8 cellular contexts compared by ENCODE assay signal in genomic region chr21:39388811-39389155, GRCh38. TPM values are rescaled to one million over a fixed set of nuclear protein-coding genes. Genes with fewer than 3 reads are reported as not detected.
DNase-seq lines count a peak whose midpoint lies in the region; ATAC-seq and TF ChIP-seq lines count a peak whose summit lies in the region.

No MANE protein-coding gene starts in this region.

- H3K4me3 Mint-ChIP-seq in CD8-positive, alpha-beta T cell, result peak overlapping the region; percentile 88
- peak overlapping the region; percentile 87 for H3K4me3 Mint-ChIP-seq in activated naive CD8-positive, alpha-beta T cell
- H3K4me3 Mint-ChIP-seq in natural killer cell, result peak overlapping the region; percentile 92

- POLR2A ChIA-PET in CD8-positive, alpha-beta T cell (lab: Charles Lee), result interaction anchor here (1.2 kb wide), 1 partner anchor 89 kb away, joined by 3 read pairs; no protein-coding TSS in a partner anchor

- H3K27ac Mint-ChIP-seq in CD8-positive, alpha-beta T cell, result no peak overlapping the region
- no peak overlapping the region for H3K27ac Mint-ChIP-seq in activated naive CD8-positive, alpha-beta T cell
- peak overlapping the region; percentile 75 to 81 for H3K27ac Mint-ChIP-seq in natural killer cell

- no peak for TF ChIP-seq CTCF in CD8-positive, alpha-beta T cell (IDR thresholded peaks at IDR 0.05)
- TF ChIP-seq CTCF in HFF-Myc (IDR thresholded peaks at IDR 0.05; ENCODE audit: low read depth, low read length, missing control alignments), result no peak
- peak; percentile 46 for TF ChIP-seq CTCF in natural killer cell (IDR thresholded peaks at IDR 0.05)
- TF ChIP-seq CTCF in WERI-Rb-1 (IDR thresholded peaks at IDR 0.05; ENCODE audit: low read depth, low read length), result no peak

- no peaks in the 10 kb centered on the region for H3K9me3 ChIP-seq in CD8-positive, alpha-beta T cell (ENCODE audit: low read length)
- no peaks in the 10 kb centered on the region for H3K9me3 ChIP-seq in WERI-Rb-1 (ENCODE audit: severe bottlenecking)

- intact Hi-C loops in CD8-positive, alpha-beta T cell (cut with DNase I, micrococcal nuclease), result loop anchor here (1.0 to 10.0 kb wide), 12 partner anchors 8 to 654 kb away; partner anchors contain the start of genes LCA5L (in 2 of the 2), PSMG1 (in 2 of the 2) and ETS2 (in 1 of the 2)
- intact Hi-C loops in natural killer cell (cut with micrococcal nuclease), result loop anchor here (1.0 to 5.0 kb wide), 5 partner anchors 40 to 656 kb away; partner anchors contain the start of genes HMGN1 and PSMG1
- intact Hi-C loops in posterior cingulate gyrus (cut with DNase I), result loop anchor here (1.0 to 5.0 kb wide), 4 partner anchors 39 to 654 kb away; partner anchors contain the start of genes HMGN1, LCA5L and PSMG1

- no peak for DNase-seq in CD8-positive, alpha-beta T cell
- DNase-seq in HFF-Myc (ENCODE audit: extremely low read depth, low read depth) (no peak), natural killer cell (no peak), posterior cingulate gyrus (no peak), WERI-Rb-1 (no peak), NCI-H2029 treated with DMSO at 0.1 percent for 48 hours (lab: John Stamatoyannopoulos, UW) (no peak)

- peaks cover 32% of the 10 kb centered on the region for H3K36me3 Mint-ChIP-seq in CD8-positive, alpha-beta T cell
- H3K36me3 Mint-ChIP-seq in activated naive CD8-positive, alpha-beta T cell, result peaks cover 7% of the 10 kb centered on the region
- no peaks in the 10 kb centered on the region for H3K36me3 Mint-ChIP-seq in natural killer cell

- peaks cover 21% of the 10 kb centered on the region for H3K4me1 ChIP-seq in CD8-positive, alpha-beta T cell (ENCODE audit: insufficient read depth, low read length)

- peak overlapping the region; percentile 45 for H3K4me3 ChIP-seq in CD8-positive, alpha-beta T cell (ENCODE audit: low read depth, low read length)
- H3K4me3 ChIP-seq in HFF-Myc (replicated peaks; ENCODE audit: low read depth, low read length), result peak overlapping the region; percentile 49
- no peak overlapping the region for H3K4me3 ChIP-seq in WERI-Rb-1 (ENCODE audit: low read depth, low read length)

- no peaks in the 10 kb centered on the region for H3K27me3 ChIP-seq in CD8-positive, alpha-beta T cell (ENCODE audit: insufficient read depth, low read length)
- no peaks in the 10 kb centered on the region for H3K27me3 ChIP-seq in WERI-Rb-1 (ENCODE audit: insufficient read depth, low read depth, severe bottlenecking)

- no peaks in the 10 kb centered on the region for H3K27me3 Mint-ChIP-seq in CD8-positive, alpha-beta T cell (ENCODE audit: low read depth)
- no peaks in the 10 kb centered on the region for H3K27me3 Mint-ChIP-seq in activated naive CD8-positive, alpha-beta T cell
- H3K27me3 Mint-ChIP-seq in natural killer cell (ENCODE audit: low read depth in 2 of 2), result no peaks in the 10 kb centered on the region

- no peak overlapping the region for H3K27ac ChIP-seq in CD8-positive, alpha-beta T cell (ENCODE audit: low read depth, low read length)
- no peak overlapping the region for H3K27ac ChIP-seq in WERI-Rb-1

- CTCF ChIA-PET in CD8-positive, alpha-beta T cell (lab: Charles Lee), result no interaction called here

- peaks cover 17% of the 10 kb centered on the region for H3K36me3 ChIP-seq in CD8-positive, alpha-beta T cell (ENCODE audit: insufficient read depth, low read length)
- H3K36me3 ChIP-seq in WERI-Rb-1, result peaks cover 30% of the 10 kb centered on the region

- no peaks in the 10 kb centered on the region for H3K9me3 Mint-ChIP-seq in CD8-positive, alpha-beta T cell
- no peaks in the 10 kb centered on the region for H3K9me3 Mint-ChIP-seq in activated naive CD8-positive, alpha-beta T cell (ENCODE audit: low read depth)
- no peaks in the 10 kb centered on the region for H3K9me3 Mint-ChIP-seq in natural killer cell

- H3K4me1 Mint-ChIP-seq in CD8-positive, alpha-beta T cell (ENCODE audit: low read depth), result peaks cover 39% of the 10 kb centered on the region
- H3K4me1 Mint-ChIP-seq in activated naive CD8-positive, alpha-beta T cell (ENCODE audit: low read depth), result peaks cover 32% of the 10 kb centered on the region
- peaks cover 20 to 25% of the 10 kb centered on the region in 2 donors for H3K4me1 Mint-ChIP-seq in natural killer cell

- no peak for ATAC-seq in CD8-positive, alpha-beta T cell
- ATAC-seq in natural killer cell (peak in 1 of 3 donors; percentile 2), GM21423 (IDR thresholded peaks at IDR 0.05; ENCODE audit: unreplicated experiment) (no peak)

RNA-seq across cellular contexts. Expression of gene HMGN1, which starts 39.9 kb away (rescaled TPM):
- 100 to 1,000 TPM; 187 to 195 TPM for total RNA-seq in CD8-positive, alpha-beta T cell
- total RNA-seq in natural killer cell, result 100 to 1,000 TPM; 187 to 228 (median 219) TPM

RNA-seq across cellular contexts. Expression of gene LCA5L, which starts 56.8 kb away (rescaled TPM):
- total RNA-seq in CD8-positive, alpha-beta T cell, result not detected
- under 1 TPM in 2 of 3 donors, not detected in 1; 0.14 to 0.84 TPM for total RNA-seq in natural killer cell

Comparison
In these comparisons a context has a peak if more than half of its experiments do, and no peak if none do; other contexts are left out.
1. H3K27ac Mint-ChIP-seq: peak in natural killer cell (2 of 2); none in CD8-positive, alpha-beta T cell (single experiment) and activated naive CD8-positive, alpha-beta T cell (single experiment).
2. Peak in every context shown above with its lines, with median percentiles within 50 percentile points of each other: H3K4me3 Mint-ChIP-seq.